In genomic region chr15:64067564-64068030, GRCh38 we compare ENCODE assay signal across 8 cellular contexts. TPM values are rescaled to one million over a fixed set of nuclear protein-coding genes. Genes with fewer than 3 reads are reported as not detected.
DNase-seq lines count a peak whose midpoint lies in the region; ATAC-seq, FAIRE-seq and TF ChIP-seq lines count a peak whose summit lies in the region.

No MANE protein-coding gene starts in this region.

- FAIRE-seq in pancreas (lab: Jason Lieb, UNC): no peak

- H3K36me3 ChIP-seq in pancreas (no peaks in the 10 kb centered on the region), upper lobe of left lung (peaks cover 0 to 8% (median 3%) of the 10 kb centered on the region in 4 donors)

- DNase-seq in GM03348 (ENCODE audit: low spot score) (peak; percentile 84), LHCN-M2 (ENCODE audit: low read depth) (peak; percentile 59), SHP77 treated with DMSO at 0.1 percent for 48 hours (lab: John Stamatoyannopoulos, UW) (peak; percentile 37), germinal center (ENCODE audit: low spot score) (peak; percentile 78), pancreas (peak in 5 of 6 donors; percentile 53 to 80 (median 67)), upper lobe of left lung (peak in 1 of 2 donors; percentile 59)
- peak; percentile 84 for DNase-seq in activated effector memory CD4-positive, alpha-beta T cell treated with anti-CD3 and anti-CD28 coated beads, Interleukin-2, amount 50 U/mL, for 16 hours

- no peak overlapping the region for H3K4me3 ChIP-seq in pancreas
- H3K4me3 ChIP-seq in upper lobe of left lung: no peak overlapping the region

- H3K9me3 ChIP-seq in pancreas: no peaks in the 10 kb centered on the region
- no peaks in the 10 kb centered on the region for H3K9me3 ChIP-seq in upper lobe of left lung

- peaks cover 12 to 32% (median 23%) of the 10 kb centered on the region in 3 donors for H3K4me1 ChIP-seq in pancreas
- H3K4me1 ChIP-seq in upper lobe of left lung: peaks cover 6 to 18% (median 12%) of the 10 kb centered on the region in 4 donors

- WGBS in pancreas, 2 donors: 21 to 24% methylated on average over 11 of the region's 11 CpGs
- WGBS in upper lobe of left lung, 2 donors: 24 to 26% methylated on average over 10 to 11 of the region's 11 CpGs

- no peak for TF ChIP-seq POLR2A in upper lobe of left lung (IDR thresholded peaks at IDR 0.05)

- no peak overlapping the region for H3K27ac ChIP-seq in pancreas
- H3K27ac ChIP-seq in upper lobe of left lung: no peak overlapping the region

- TF ChIP-seq CTCF in pancreas (IDR thresholded peaks at IDR 0.05) (peak; percentile 60 to 82 (median 75)), upper lobe of left lung (IDR thresholded peaks at IDR 0.05) (peak; percentile 72 to 88 (median 84))

- no peaks in the 10 kb centered on the region for H3K27me3 ChIP-seq in pancreas
- no peaks in the 10 kb centered on the region for H3K27me3 ChIP-seq in upper lobe of left lung

- peak; percentile 64 to 79 (median 74) for ATAC-seq in pancreas
- ATAC-seq in upper lobe of left lung (ENCODE audit: low FRiP score in 2 of 2): peak; percentile 86 to 87
- no peak for ATAC-seq in HG02885 (IDR thresholded peaks at IDR 0.05; ENCODE audit: poor library complexity, unreplicated experiment)

- no peak for TF ChIP-seq EP300 in upper lobe of left lung (IDR thresholded peaks at IDR 0.05)

- intact Hi-C loops in pancreas (cut with DNase I): loop anchor here in 2 of 3 donors (5.0 to 10.0 kb wide), 3 partner anchors 310 to 463 kb away; no protein-coding TSS in a partner anchor

RNA-seq across cellular contexts. Expression of gene DAPK2, which starts 21.3 kb away (rescaled TPM):
- total RNA-seq in LHCN-M2 (2014; rRNA removed): 0.06 and 2.2 TPM in 2 replicates
- 1.1 TPM for polyA plus RNA-seq in LHCN-M2 (2012)
- 1 to 10 TPM; 2.1 to 8.0 (median 5.0) TPM for total RNA-seq in pancreas
- polyA plus RNA-seq in pancreas: 1 to 10 TPM; 4.9 to 6.0 TPM
- 100 to 1,000 TPM in 4 of 6 donors, 10 to 100 TPM in 2; 58.3 to 270 (median 136) TPM for total RNA-seq in upper lobe of left lung

RNA-seq across cellular contexts. Expression of gene CIAO2A, which starts 26.0 kb away (rescaled TPM):
- total RNA-seq in LHCN-M2 (2014; rRNA removed) (90.8 and 105 TPM in 2 replicates), pancreas (10 to 100 TPM; 16.0 to 44.1 (median 26.3) TPM), upper lobe of left lung (10 to 100 TPM; 38.8 to 70.3 (median 49.2) TPM)
- polyA plus RNA-seq in LHCN-M2 (2012): 35.1 TPM
- polyA plus RNA-seq in pancreas: 10 to 100 TPM; 42.0 to 61.2 TPM

RNA-seq across cellular contexts. Expression of gene SNX1, which starts 28.2 kb away (rescaled TPM):
- total RNA-seq in LHCN-M2 (2014; rRNA removed): 31.5 and 42.9 TPM in 2 replicates
- 52.9 TPM for polyA plus RNA-seq in LHCN-M2 (2012)
- 10 to 100 TPM; 41.3 to 82.4 (median 49.5) TPM for total RNA-seq in pancreas
- 10 to 100 TPM; 32.9 to 36.6 TPM for polyA plus RNA-seq in pancreas
- total RNA-seq in upper lobe of left lung: 100 to 1,000 TPM; 103 to 234 (median 154) TPM

Comparison
In these comparisons a context has a peak if more than half of its experiments do, and no peak if none do; other contexts are left out.
1. RNA of gene DAPK2, which starts 21.3 kb away (total RNA-seq): 58.3 to 270 TPM in upper lobe of left lung; 2.1 to 8.0 TPM in pancreas and 0.06 to 2.2 TPM in LHCN-M2; every median in the first group is over 4 times any median in the second.